In the genomic region with DNA sequence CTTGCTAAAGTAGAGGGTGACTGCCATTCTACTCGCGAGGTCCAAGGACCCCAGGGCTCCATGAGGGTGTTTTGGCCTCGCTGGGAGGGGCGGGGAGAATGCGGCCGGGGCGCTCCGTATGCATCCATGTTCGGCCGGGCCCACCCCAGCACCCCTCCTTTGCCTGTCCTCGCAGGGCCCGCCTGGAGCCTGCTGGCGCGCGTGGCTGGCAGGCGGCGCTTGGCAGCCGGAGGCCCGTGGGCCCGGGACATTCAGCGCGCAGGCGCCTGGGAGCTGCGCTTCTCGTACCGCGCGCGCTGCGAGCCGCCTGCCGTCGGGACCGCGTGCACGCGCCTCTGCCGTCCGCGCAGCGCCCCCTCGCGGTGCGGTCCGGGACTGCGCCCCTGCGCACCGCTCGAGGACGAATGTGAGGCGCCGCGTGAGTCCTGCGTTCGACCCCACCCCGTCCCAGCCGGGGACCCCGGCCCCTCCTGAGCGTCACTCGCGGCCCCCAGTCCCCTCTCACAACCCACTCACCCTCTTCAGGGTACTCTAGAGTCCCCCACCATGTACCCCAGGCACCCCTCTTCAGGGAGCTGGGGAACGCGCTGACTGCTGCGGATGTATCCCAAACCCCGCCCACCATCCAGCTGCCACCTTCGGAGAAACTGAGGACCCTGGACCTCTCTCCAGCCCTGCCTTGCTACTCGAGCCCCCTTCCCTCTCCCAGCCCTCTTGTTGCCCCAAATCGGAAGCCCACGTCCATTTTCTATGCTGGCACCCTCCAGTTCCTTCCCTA, we compare ENCODE assay signal across 1 cellular context.
TF ChIP-seq lines count a peak whose summit lies in the region.

No MANE protein-coding gene starts in this region.

TF ChIP-seq in liver, 16 proteins besides CTCF, POLR2A, EP300 and RAD21 (continued from another document):
- TF ChIP-seq, protein P1, sequence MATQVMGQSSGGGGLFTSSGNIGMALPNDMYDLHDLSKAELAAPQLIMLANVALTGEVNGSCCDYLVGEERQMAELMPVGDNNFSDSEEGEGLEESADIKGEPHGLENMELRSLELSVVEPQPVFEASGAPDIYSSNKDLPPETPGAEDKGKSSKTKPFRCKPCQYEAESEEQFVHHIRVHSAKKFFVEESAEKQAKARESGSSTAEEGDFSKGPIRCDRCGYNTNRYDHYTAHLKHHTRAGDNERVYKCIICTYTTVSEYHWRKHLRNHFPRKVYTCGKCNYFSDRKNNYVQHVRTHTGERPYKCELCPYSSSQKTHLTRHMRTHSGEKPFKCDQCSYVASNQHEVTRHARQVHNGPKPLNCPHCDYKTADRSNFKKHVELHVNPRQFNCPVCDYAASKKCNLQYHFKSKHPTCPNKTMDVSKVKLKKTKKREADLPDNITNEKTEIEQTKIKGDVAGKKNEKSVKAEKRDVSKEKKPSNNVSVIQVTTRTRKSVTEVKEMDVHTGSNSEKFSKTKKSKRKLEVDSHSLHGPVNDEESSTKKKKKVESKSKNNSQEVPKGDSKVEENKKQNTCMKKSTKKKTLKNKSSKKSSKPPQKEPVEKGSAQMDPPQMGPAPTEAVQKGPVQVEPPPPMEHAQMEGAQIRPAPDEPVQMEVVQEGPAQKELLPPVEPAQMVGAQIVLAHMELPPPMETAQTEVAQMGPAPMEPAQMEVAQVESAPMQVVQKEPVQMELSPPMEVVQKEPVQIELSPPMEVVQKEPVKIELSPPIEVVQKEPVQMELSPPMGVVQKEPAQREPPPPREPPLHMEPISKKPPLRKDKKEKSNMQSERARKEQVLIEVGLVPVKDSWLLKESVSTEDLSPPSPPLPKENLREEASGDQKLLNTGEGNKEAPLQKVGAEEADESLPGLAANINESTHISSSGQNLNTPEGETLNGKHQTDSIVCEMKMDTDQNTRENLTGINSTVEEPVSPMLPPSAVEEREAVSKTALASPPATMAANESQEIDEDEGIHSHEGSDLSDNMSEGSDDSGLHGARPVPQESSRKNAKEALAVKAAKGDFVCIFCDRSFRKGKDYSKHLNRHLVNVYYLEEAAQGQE (IDR thresholded peaks at IDR 0.05) = no peak
- TF ChIP-seq FOXA2 (IDR thresholded peaks at IDR 0.05) (no peak), EGR1 (IDR thresholded peaks at IDR 0.05; ENCODE audit: low read depth in 2 of 2) (no peak)
